In genomic region chr6:137589067-137589848, GRCh38 we compare ENCODE assay signal across 8 cellular contexts.
DNase-seq lines count a peak whose midpoint lies in the region; FAIRE-seq and TF ChIP-seq lines count a peak whose summit lies in the region.
"Had no signal": no experiment of that assay in that cellular context is flagged by ENCODE, and none has a peak within 500 bp of the region (broad histone marks: within the 10 kb centered on the region; RNA-seq: fewer than 3 reads in every experiment).

No MANE protein-coding gene starts in this region.

- H3K4me2 ChIP-seq in MM.1S (ENCODE audit: low read depth, low read length), result peak overlapping the region; percentile 50
- peak overlapping the region in 1 of 2 experiments; percentile 22; a peak in 2 of 4 replicates for H3K4me2 ChIP-seq in H1 (ENCODE audit: insufficient read depth in 1 of 2, low read depth in 2 of 2, low read length in 2 of 2)

- peak overlapping the region; percentile 65; the same call in 1 of the 2 replicates for H3K18ac ChIP-seq in H1 (ENCODE audit: extremely low read depth, low read length)

- no peak overlapping the region for H3K14ac ChIP-seq in H1 (ENCODE audit: insufficient read length)

- no peak overlapping the region for H3K23ac ChIP-seq in H1 (ENCODE audit: insufficient read length)

- H3K23me2 ChIP-seq in H1 (ENCODE audit: low read depth, low read length), result no peaks in the 10 kb centered on the region

- H3K56ac ChIP-seq in H1 (replicated peaks; ENCODE audit: insufficient read length, low read depth, low read length), result no peak overlapping the region

- TF ChIP-seq POLR2A in H1 (IDR thresholded peaks at IDR 0.05; ENCODE audit: control extremely low read depth in 1 of 2, low read depth in 2 of 2, low read length in 2 of 2), result no peak
- no peak for TF ChIP-seq POLR2A in vagina (IDR thresholded peaks at IDR 0.05)

- H3K27ac Mint-ChIP-seq in osteocyte (ENCODE audit: unreplicated experiment), result no peak overlapping the region

- H2AK5ac ChIP-seq in H1 (ENCODE audit: low read depth, low read length), result no peak overlapping the region

- no peak overlapping the region for H3K4ac ChIP-seq in H1 (replicated peaks; ENCODE audit: insufficient read length, low read depth, low read length)

- WGBS in H1 (ENCODE audit: extremely low coverage in 1 of 2, insufficient coverage in 1 of 2, insufficient read length in 1 of 2, insufficient replicate concordance in 2 of 2, low coverage in 1 of 2, low lambda C conversion rate in 2 of 2, missing lambda C conversion rate in 1 of 2), 2 experiments, result 63% methylated on average over 9 of the region's 9 CpGs; no CpG with 5 or more reads in 1 of the 2 experiments

- H3K79me2 ChIP-seq in MM.1S (ENCODE audit: low read length) (no peaks in the 10 kb centered on the region), H1 (ENCODE audit: control insufficient read depth in 1 of 2, insufficient read depth in 2 of 2, low read length in 2 of 2) (no peaks in the 10 kb centered on the region)

- H2BK120ac ChIP-seq in H1 (replicated peaks; ENCODE audit: low read depth, low read length), result no peak overlapping the region

- H3K9ac ChIP-seq in MM.1S (ENCODE audit: low read length) (no peak overlapping the region), H1 (replicated peaks in 1 of 4; ENCODE audit: extremely low read depth in 1 of 4, low read depth in 3 of 4, low read length in 3 of 4) (no peak overlapping the region)

- H4K91ac ChIP-seq in H1 (replicated peaks; ENCODE audit: insufficient read length, low read length), result peak overlapping the region; percentile 94

- peak overlapping the region; percentile 81; the same call in 1 of the 2 replicates for H2BK12ac ChIP-seq in H1 (ENCODE audit: low read depth, low read length)

- peak; percentile 42 for DNase-seq in GM18507 (ENCODE audit: extremely low spot score, insufficient read length, low read depth)
- peak; percentile 53 for DNase-seq in HEK293T (ENCODE audit: extremely low spot score)
- peak; percentile 94 for DNase-seq in MM.1S
- peak; percentile 38 to 65 for DNase-seq in H1 (ENCODE audit: low read depth in 1 of 2, low spot score in 2 of 2)
- DNase-seq in osteocyte (ENCODE audit: extremely low spot score, unreplicated experiment), result no peak
- DNase-seq in vagina (ENCODE audit: extremely low spot score in 2 of 2), result no peak
- DNase-seq: left cardiac atrium had no signal

- POLR2A ChIA-PET in HEK293T (lab: Yijun Ruan, JAX), result no interaction called here
- POLR2A ChIA-PET in H1 (lab: Charles Lee; ENCODE audit: partially characterized antibody), result no interaction called here

- TF ChIP-seq RAD21 in H1 (IDR thresholded peaks at IDR 0.05 in 1 of 2, conservative IDR thresholded peaks at IDR 0.05 in 1 of 2; ENCODE audit: low read depth in 2 of 2, low read length in 2 of 2), result peak; percentile 95 to 97

- no peak overlapping the region for H4K5ac ChIP-seq in H1 (ENCODE audit: insufficient read length, low read depth, low read length)

- H3K27me3 ChIP-seq in MM.1S (replicated peaks; ENCODE audit: insufficient read depth, low read length) (no peaks in the 10 kb centered on the region), H1 (replicated peaks in 1 of 4; ENCODE audit: control insufficient read depth in 3 of 4, extremely low read depth in 1 of 4, insufficient read depth in 3 of 4, low read length in 3 of 4) (no peaks in the 10 kb centered on the region; a peak in 1 of 7 replicates), vagina (no peaks in the 10 kb centered on the region)

- H2BK15ac ChIP-seq in H1 (ENCODE audit: low read length), result peak overlapping the region; percentile 78; the same call in 1 of the 2 replicates

- peaks cover 16% of the 10 kb centered on the region for H3K27me3 Mint-ChIP-seq in osteocyte (ENCODE audit: unreplicated experiment)

- peaks cover 8% of the 10 kb centered on the region for H3K4me1 ChIP-seq in MM.1S (ENCODE audit: low read length)
- H3K4me1 ChIP-seq in H1 (replicated peaks in 1 of 4; ENCODE audit: control insufficient read depth in 3 of 4, insufficient read depth in 4 of 4, low read length in 3 of 4), result peaks cover 0 to 6% (median 5%) of the 10 kb centered on the region in 4 experiments; a peak in 4 of 7 replicates
- no peaks in the 10 kb centered on the region for H3K4me1 ChIP-seq in vagina

- H3K27ac ChIP-seq in MM.1S (ENCODE audit: low read length) (no peak overlapping the region), H1 (ENCODE audit: low read depth, low read length) (no peak overlapping the region), vagina (no peak overlapping the region)

- H3K9me2 ChIP-seq in MM.1S (replicated peaks; ENCODE audit: insufficient read depth, low read length), result no peaks in the 10 kb centered on the region

- no peaks in the 10 kb centered on the region for H3K4me1 Mint-ChIP-seq in osteocyte (ENCODE audit: unreplicated experiment)

- no peaks in the 10 kb centered on the region for H3K79me1 ChIP-seq in H1 (ENCODE audit: low read depth, low read length)

- no peaks in the 10 kb centered on the region for H3K36me3 ChIP-seq in MM.1S (replicated peaks; ENCODE audit: insufficient read depth, low read length)
- H3K36me3 ChIP-seq in H1 (ENCODE audit: control insufficient read depth in 2 of 4, insufficient read depth in 4 of 4, low read length in 3 of 4), result no peaks in the 10 kb centered on the region
- H3K36me3 ChIP-seq in vagina, result no peaks in the 10 kb centered on the region

- H3K9me3 Mint-ChIP-seq in osteocyte (ENCODE audit: unreplicated experiment), result peaks cover 22% of the 10 kb centered on the region

- CTCF ChIA-PET in HEK293T (lab: Yijun Ruan, JAX), result no interaction called here
- CTCF ChIA-PET in H1 (lab: Charles Lee; ENCODE audit: partially characterized antibody), result interaction anchor here (0.6 to 7.7 kb wide), 87 partner anchors 9 to 996 kb away, joined by 3 to 102 read pairs (median 6); partner anchors contain the start of gene OLIG3

- FAIRE-seq in GM18507 (lab: Jason Lieb, UNC), result peak; percentile 88
- FAIRE-seq in H1 (lab: Jason Lieb, UNC), result peak; percentile 100

- H2AFZ ChIP-seq in MM.1S (ENCODE audit: low read length) (peak overlapping the region; percentile 93), H1 (ENCODE audit: low read length) (0 out of 2 replicates have a peak overlapping the region, but pooled peaks have one; percentile 18)

- 0 out of 2 replicates have a peak overlapping the region, but pooled peaks have one; percentile 59 for H4K8ac ChIP-seq in H1 (ENCODE audit: extremely low read depth, insufficient read depth, low read length)

- TF ChIP-seq CTCF in MM.1S (IDR thresholded peaks at IDR 0.05; ENCODE audit: low read length), result peak; percentile 100
- peak; percentile 13; the same call in 1 of the 2 replicates for TF ChIP-seq CTCF in WI38 (IDR thresholded peaks at IDR 0.05; ENCODE audit: low read depth, low read length)
- TF ChIP-seq CTCF in H1 (IDR thresholded peaks at IDR 0.05; ENCODE audit: control extremely low read depth in 1 of 3, insufficient read depth in 1 of 3, low read depth in 1 of 3, low read length in 3 of 3), result peak; percentile 55 to 100 (median 99)
- TF ChIP-seq CTCF in osteocyte (IDR thresholded peaks at IDR 0.05), result peak; percentile 16
- TF ChIP-seq CTCF in vagina (IDR thresholded peaks at IDR 0.05), result no peak

- H3K4me3 ChIP-seq in MM.1S (ENCODE audit: low read length), result peak overlapping the region; percentile 29
- no peak overlapping the region for H3K4me3 ChIP-seq in WI38 (ENCODE audit: low read depth, low read length)
- no peak overlapping the region for H3K4me3 ChIP-seq in H1 (ENCODE audit: extremely low read depth in 1 of 4, insufficient read depth in 2 of 4, low read depth in 3 of 4, low read length in 4 of 4)
- no peak overlapping the region for H3K4me3 ChIP-seq in vagina

- peaks cover 3% of the 10 kb centered on the region for H3K36me3 Mint-ChIP-seq in osteocyte (ENCODE audit: unreplicated experiment)

- H3K9me3 ChIP-seq in MM.1S (replicated peaks; ENCODE audit: insufficient read depth, low read length), result no peaks in the 10 kb centered on the region
- H3K9me3 ChIP-seq in H1 (ENCODE audit: insufficient read depth in 2 of 2, low read depth in 1 of 2, low read length in 1 of 2), result no peaks in the 10 kb centered on the region
- H3K9me3 ChIP-seq in vagina, result no peaks in the 10 kb centered on the region

- no peaks in the 10 kb centered on the region for H3F3A ChIP-seq in MM.1S (ENCODE audit: insufficient read depth, low read length)

- H2BK5ac ChIP-seq in H1 (ENCODE audit: low read depth, low read length), result no peak overlapping the region; the same call in 1 of the 2 replicates

- H2BK20ac ChIP-seq in H1 (ENCODE audit: low read length), result 0 out of 2 replicates have a peak overlapping the region, but pooled peaks have one; percentile 40

- intact Hi-C loops in vagina (cut with DNase I), result no loop called here

- peak in 1 of 2 experiments; percentile 75; a peak in 1 of 3 replicates for TF ChIP-seq EP300 in H1 (IDR thresholded peaks at IDR 0.05; ENCODE audit: borderline replicate concordance in 1 of 2, low read depth in 2 of 2, low read length in 2 of 2)

- H3K4me3 Mint-ChIP-seq in osteocyte (ENCODE audit: unreplicated experiment), result no peak overlapping the region

- H4K20me1 ChIP-seq in MM.1S (ENCODE audit: insufficient read depth, low read length) (no peaks in the 10 kb centered on the region), H1 (replicated peaks in 1 of 2; ENCODE audit: control insufficient read depth in 1 of 2, insufficient read depth in 2 of 2, low read length in 2 of 2) (no peaks in the 10 kb centered on the region)

TF ChIP-seq in HEK293T, 16 proteins besides CTCF, POLR2A, EP300 and RAD21:
- TF ChIP-seq PKNOX1 (IDR thresholded peaks at IDR 0.05) (no peak), ARNT (IDR thresholded peaks at IDR 0.05) (0 out of 2 replicates have a peak, but pooled peaks have one; percentile 5)
TF ChIP-seq in HEK293T: peak in this region for 1.

TF ChIP-seq in H1, 55 proteins besides CTCF, POLR2A, EP300 and RAD21 (continues in another document):
- TF ChIP-seq CEBPB (IDR thresholded peaks at IDR 0.05; ENCODE audit: low read depth, low read length) (peak; percentile 98), SP2 (IDR thresholded peaks at IDR 0.05; ENCODE audit: low read length) (peak; percentile 41; the same call in 1 of the 2 replicates), EGR1 (IDR thresholded peaks at IDR 0.05; ENCODE audit: borderline replicate concordance, low read depth, low read length) (0 out of 2 replicates have a peak, but pooled peaks have one; percentile 37), CREB1 (IDR thresholded peaks at IDR 0.05) (peak; percentile 74), KDM1A (IDR thresholded peaks at IDR 0.05; ENCODE audit: borderline replicate concordance, low read length) (no peak), RBBP5 (IDR thresholded peaks at IDR 0.05; ENCODE audit: borderline replicate concordance, low read depth, low read length) (peak; percentile 0; the same call in 1 of the 2 replicates), ASH2L (IDR thresholded peaks at IDR 0.05; ENCODE audit: low read length) (no peak), YY1 (IDR thresholded peaks at IDR 0.05; ENCODE audit: low read depth, low read length) (peak; percentile 60; the same call in 1 of the 2 replicates), RXRA (IDR thresholded peaks at IDR 0.05; ENCODE audit: insufficient read depth, low read depth, low read length) (no peak), JUND (IDR thresholded peaks at IDR 0.05; ENCODE audit: low read length) (peak; percentile 87), ZNF274 (IDR thresholded peaks at IDR 0.05; ENCODE audit: borderline replicate concordance, extremely low read depth, low read length) (no peak)

Comparison
In these comparisons a context has a peak if more than half of its experiments do, and no peak if none do; other contexts are left out.
1. DNase-seq: peak in GM18507 (single experiment), HEK293T (single experiment), MM.1S (single experiment) and H1 (2 of 2); none in osteocyte (single experiment) and vagina (0 of 2).
2. CTCF ChIP-seq: peak in MM.1S (single experiment), WI38 (single experiment), H1 (3 of 3) and osteocyte (single experiment); none in vagina (0 of 3).